16 cellular contexts compared by ENCODE assay signal in genomic region chr22:27327497-27327896, GRCh38.
DNase-seq lines count a peak whose midpoint lies in the region; ATAC-seq, FAIRE-seq and TF ChIP-seq lines count a peak whose summit lies in the region.
"Had no signal": no experiment of that assay in that cellular context is flagged by ENCODE, and none has a peak within 500 bp of the region (broad histone marks: within the 10 kb centered on the region; RNA-seq: fewer than 3 reads in every experiment).

No MANE protein-coding gene starts in this region.

- H3K14ac ChIP-seq in IMR-90 (replicated peaks; ENCODE audit: low read depth, low read length) = no peak overlapping the region

- H2AFZ ChIP-seq in IMR-90 (replicated peaks; ENCODE audit: low read length, poor library complexity) = no peak overlapping the region
- H2AFZ ChIP-seq in neural progenitor cell (replicated peaks) = no peak overlapping the region

- H4K8ac ChIP-seq in IMR-90 (ENCODE audit: low read depth in 2 of 2, low read length in 2 of 2) = no peak overlapping the region

- H3K18ac ChIP-seq in IMR-90 (ENCODE audit: low read depth, low read length) = no peak overlapping the region

- H3K27me3 ChIP-seq in IMR-90 (ENCODE audit: control insufficient read depth, insufficient read depth, low read length) = peaks cover 42% of the 10 kb centered on the region
- no peaks in the 10 kb centered on the region for H3K27me3 ChIP-seq in neural progenitor cell

- no peaks in the 10 kb centered on the region for H3K79me1 ChIP-seq in IMR-90 (ENCODE audit: low read depth in 1 of 2, low read length in 2 of 2)

- H4K20me1 ChIP-seq in IMR-90 (ENCODE audit: insufficient read depth, low read length) (no peaks in the 10 kb centered on the region), neural progenitor cell (ENCODE audit: low read depth) (no peaks in the 10 kb centered on the region)

- DNase-seq in IMR-90 (no peak), ecto neural progenitor cell (ENCODE audit: low spot score) (peak; percentile 21), neural progenitor cell (ENCODE audit: low spot score) (no peak), urothelium cell line (ENCODE audit: low spot score) (no peak), SW480 (ENCODE audit: low spot score) (no peak)
- no peak for DNase-seq in activated CD4-positive, alpha-beta T cell treated with anti-CD3 and anti-CD28 coated beads for 4 hours
- DNase-seq: CD4-positive, alpha-beta memory T cell; DMS79; GOT3; HCEC 1CT had no signal

- H3K4me3 Mint-ChIP-seq in neural progenitor cell = peak overlapping the region; percentile 36
- H3K4me3 Mint-ChIP-seq: B cell; CD4-positive, alpha-beta memory T cell had no signal

- no peaks in the 10 kb centered on the region for H3K36me3 Mint-ChIP-seq in neural progenitor cell
- H3K36me3 Mint-ChIP-seq: CD4-positive, alpha-beta memory T cell had no signal

- H2AK5ac ChIP-seq in IMR-90 (ENCODE audit: low read depth, low read length) = no peak overlapping the region

- peaks cover 3% of the 10 kb centered on the region for H3F3A ChIP-seq in neural progenitor cell (ENCODE audit: low read depth)

- H2BK120ac ChIP-seq in IMR-90 (ENCODE audit: low read depth, low read length) = no peak overlapping the region

- BruUV-seq in IMR-90 (replicated peaks; lab: Mats Ljungman, UMichigan) = no TSS peak

- no peaks in the 10 kb centered on the region for H3K9me3 ChIP-seq in IMR-90 (ENCODE audit: control insufficient read depth, insufficient read depth, low read length)
- no peaks in the 10 kb centered on the region for H3K9me3 ChIP-seq in neural progenitor cell (ENCODE audit: low read depth)

- H2BK15ac ChIP-seq in IMR-90 (ENCODE audit: low read depth, low read length) = no peak overlapping the region

- no peak for TF ChIP-seq RAD21 in IMR-90 (IDR thresholded peaks at IDR 0.05; ENCODE audit: low read length)

- ATAC-seq in IMR-90 (ENCODE audit: low read depth) (no peak), HG03108 (IDR thresholded peaks at IDR 0.05; ENCODE audit: unreplicated experiment) (no peak)

- no peak overlapping the region for H3K27ac ChIP-seq in IMR-90 (ENCODE audit: insufficient read depth, low read length)
- H3K27ac ChIP-seq in neural progenitor cell = no peak overlapping the region
- H3K27ac ChIP-seq: C4-2B had no signal

- H3K4me2 ChIP-seq in IMR-90 (ENCODE audit: low read depth, low read length) (no peak overlapping the region), neural progenitor cell (no peak overlapping the region)

- WGBS in IMR-90 (ENCODE audit: extremely low coverage in 2 of 2, insufficient read length in 1 of 2), 2 experiments = no CpG with 5 or more reads among the region's 4 CpGs

- H3K9me3 Mint-ChIP-seq in neural progenitor cell = no peaks in the 10 kb centered on the region

- H2AK9ac ChIP-seq in IMR-90 (replicated peaks; ENCODE audit: low read depth, low read length, poor library complexity) = peak overlapping the region; percentile 58

- H3K4me1 ChIP-seq in IMR-90 (ENCODE audit: control insufficient read depth, insufficient read depth, low read length) (no peaks in the 10 kb centered on the region), neural progenitor cell (peaks cover 19% of the 10 kb centered on the region)

- no peak overlapping the region for H3K4ac ChIP-seq in IMR-90 (ENCODE audit: low read depth, low read length)

- no peak overlapping the region for H3K56ac ChIP-seq in IMR-90 (ENCODE audit: extremely low read depth, insufficient read depth, low read length)

- dilution Hi-C loops in IMR-90 (cut with HindIII; ENCODE audit: low sequenced_read_pairs, unreplicated experiment) = no loop called here

- TF ChIP-seq CTCF in IMR-90 (conservative IDR thresholded peaks at IDR 0.05; ENCODE audit: low read depth, low read length) = no peak
- TF ChIP-seq CTCF in neural progenitor cell (IDR thresholded peaks at IDR 0.05) = no peak

- no peaks in the 10 kb centered on the region for H3K9me1 ChIP-seq in IMR-90 (ENCODE audit: insufficient read depth, low read length)

- H3K9ac ChIP-seq in IMR-90 (ENCODE audit: low read depth, low read length) = no peak overlapping the region
- no peak overlapping the region for H3K9ac ChIP-seq in neural progenitor cell

- intact Hi-C loops in IMR-90 (cut with micrococcal nuclease) = no loop called here

- no peaks in the 10 kb centered on the region for H3K79me2 ChIP-seq in neural progenitor cell (ENCODE audit: low read depth)

- no peak overlapping the region for H4K5ac ChIP-seq in IMR-90 (ENCODE audit: low read depth, low read length)

- H3K36me3 ChIP-seq in IMR-90 (ENCODE audit: control insufficient read depth, insufficient read depth, low read length) = no peaks in the 10 kb centered on the region
- H3K36me3 ChIP-seq in neural progenitor cell = no peaks in the 10 kb centered on the region

- H3K4me3 ChIP-seq in IMR-90 (ENCODE audit: insufficient read depth, low read depth, low read length) (no peak overlapping the region), neural progenitor cell (no peak overlapping the region)

- H2BK5ac ChIP-seq in IMR-90 (ENCODE audit: low read depth, low read length, poor library complexity, severe bottlenecking) = no peak overlapping the region

- H3K4me1 Mint-ChIP-seq in neural progenitor cell = peaks cover 36% of the 10 kb centered on the region
- H3K4me1 Mint-ChIP-seq: B cell; CD4-positive, alpha-beta memory T cell had no signal

- H3K23ac ChIP-seq in IMR-90 (ENCODE audit: low read depth, low read length) = no peak overlapping the region

- no peak overlapping the region for H3K27ac Mint-ChIP-seq in neural progenitor cell
- H3K27ac Mint-ChIP-seq: B cell had no signal

- no peak overlapping the region for H2BK20ac ChIP-seq in IMR-90 (ENCODE audit: low read depth, low read length)

- TF ChIP-seq POLR2A in IMR-90 (IDR thresholded peaks at IDR 0.05; ENCODE audit: low read depth, low read length) = no peak

- POLR2A ChIA-PET in IMR-90 (lab: Charles Lee; ENCODE audit: unreplicated experiment) = no interaction called here

- no peak overlapping the region for H4K91ac ChIP-seq in IMR-90 (ENCODE audit: insufficient read depth, low read depth, low read length)

- in situ Hi-C loops in IMR-90 (cut with MboI; ENCODE audit: low sequenced_read_pairs) = no loop called here

- no peak for FAIRE-seq in urothelium cell line (lab: Jason Lieb, UNC)
- FAIRE-seq: A204.1, G401.6, GM12891 had no signal

- peaks cover 11% of the 10 kb centered on the region for H3K27me3 Mint-ChIP-seq in neural progenitor cell (ENCODE audit: insufficient read depth, low read depth)

- CTCF ChIA-PET in IMR-90 (lab: Yijun Ruan, JAX) = no interaction called here

TF ChIP-seq in IMR-90, 13 proteins besides CTCF, POLR2A, EP300 and RAD21:
- no peak for TF ChIP-seq SMC3 (IDR thresholded peaks at IDR 0.05; ENCODE audit: low read depth, low read length)
- TF ChIP-seq ELK1 (IDR thresholded peaks at IDR 0.05; ENCODE audit: borderline replicate concordance, low read depth, low read length) = no peak
- TF ChIP-seq CEBPB (IDR thresholded peaks at IDR 0.05; ENCODE audit: low read depth, low read length) = no peak
- TF ChIP-seq CHD1 (IDR thresholded peaks at IDR 0.05; ENCODE audit: low read depth, low read length) = no peak
- TF ChIP-seq MAZ (IDR thresholded peaks at IDR 0.05; ENCODE audit: borderline replicate concordance, low read depth, low read length) = no peak
- TF ChIP-seq RCOR1 (IDR thresholded peaks at IDR 0.05; ENCODE audit: insufficient replicate concordance, low read length) = no peak
- no peak for TF ChIP-seq BHLHE40 (IDR thresholded peaks at IDR 0.05; ENCODE audit: low read depth, low read length)
- no peak for TF ChIP-seq MAFK (IDR thresholded peaks at IDR 0.05; ENCODE audit: low read depth, low read length)
- no peak for TF ChIP-seq MXI1 (IDR thresholded peaks at IDR 0.05; ENCODE audit: borderline replicate concordance, low read depth, low read length)
- TF ChIP-seq RFX5 (IDR thresholded peaks at IDR 0.05; ENCODE audit: low read depth, low read length) = no peak
- no peak for TF ChIP-seq NFE2L2 (IDR thresholded peaks at IDR 0.05; ENCODE audit: low read depth, low read length)
- no peak for TF ChIP-seq FOS (IDR thresholded peaks at IDR 0.05; ENCODE audit: low read depth, low read length)
- TF ChIP-seq USF2 (IDR thresholded peaks at IDR 0.05; ENCODE audit: low read depth, low read length) = no peak
